18 cellular contexts compared by ENCODE assay signal in genomic region chr19:49831592-49831991, GRCh38. TPM values are rescaled to one million over a fixed set of nuclear protein-coding genes. Genes with fewer than 3 reads are reported as not detected.
DNase-seq lines count a peak whose midpoint lies in the region; ATAC-seq and TF ChIP-seq lines count a peak whose summit lies in the region.
"Had no signal": no experiment of that assay in that cellular context is flagged by ENCODE, and none has a peak within 500 bp of the region (broad histone marks: within the 10 kb centered on the region; RNA-seq: fewer than 3 reads in every experiment).

No MANE protein-coding gene starts in this region.

- no peaks in the 10 kb centered on the region for H3K9me2 ChIP-seq in Loucy (replicated peaks; ENCODE audit: low read depth, low read length)

- H3K27me3 Mint-ChIP-seq in T-helper 17 cell: no peaks in the 10 kb centered on the region
- H3K27me3 Mint-ChIP-seq: CD8-positive, alpha-beta memory T cell had no signal

- peaks cover 2% of the 10 kb centered on the region; the same call in 1 of the 2 replicates for H3K79me2 ChIP-seq in Loucy (ENCODE audit: insufficient read depth, low read length)

- H3K9ac ChIP-seq in BLaER1 treated with 17β-estradiol and CSF1 and Interleukin-3, amounts not matched to agents 10 nM and 100 nM: peak overlapping the region in 4 of 11 experiments; percentile 29 to 65 (median 51); a peak in 4 of 22 replicates
- peak overlapping the region; percentile 41 for H3K9ac ChIP-seq in Loucy (ENCODE audit: low read depth, low read length, poor library complexity, severe bottlenecking)

- peaks cover 38 to 97% (median 57%) of the 10 kb centered on the region in 11 experiments for H4K20me1 ChIP-seq in BLaER1 treated with 17β-estradiol and CSF1 and Interleukin-3, amounts not matched to agents 10 nM and 100 nM
- H4K20me1 ChIP-seq in Loucy (ENCODE audit: insufficient read depth, low read length, poor library complexity, severe bottlenecking): peaks cover 3% of the 10 kb centered on the region

- no peak for TF ChIP-seq CTCF in Loucy (conservative IDR thresholded peaks at IDR 0.05; ENCODE audit: low read length)
- no peak for TF ChIP-seq CTCF in gastrocnemius medialis (IDR thresholded peaks at IDR 0.05 in 4 of 5, conservative IDR thresholded peaks at IDR 0.05 in 1 of 5)

- no peaks in the 10 kb centered on the region for H3K27me3 ChIP-seq in BLaER1 treated with 17β-estradiol and CSF1 and Interleukin-3, amounts not matched to agents 10 nM and 100 nM
- H3K27me3 ChIP-seq in Loucy (ENCODE audit: insufficient read depth, low read length, poor library complexity, severe bottlenecking) (no peaks in the 10 kb centered on the region), gastrocnemius medialis (no peaks in the 10 kb centered on the region)

- peaks cover 18% of the 10 kb centered on the region for H3K4me1 Mint-ChIP-seq in T-helper 17 cell
- H3K4me1 Mint-ChIP-seq: H9 had no signal

- no peak for TF ChIP-seq POLR2A in gastrocnemius medialis (IDR thresholded peaks at IDR 0.05)

- H3K4me3 ChIP-seq in BLaER1 treated with 17β-estradiol and CSF1 and Interleukin-3, amounts not matched to agents 10 nM and 100 nM: no peak overlapping the region
- H3K4me3 ChIP-seq in Loucy (ENCODE audit: low read length, poor library complexity, severe bottlenecking) (no peak overlapping the region), gastrocnemius medialis (no peak overlapping the region)

- H3K36me3 ChIP-seq in BLaER1 treated with 17β-estradiol and CSF1 and Interleukin-3, amounts not matched to agents 10 nM and 100 nM: peaks cover 90 to 100% (median 98%) of the 10 kb centered on the region in 11 experiments
- H3K36me3 ChIP-seq in Loucy (ENCODE audit: insufficient read depth, low read length): peaks cover 50% of the 10 kb centered on the region; the same call in 1 of the 2 replicates
- H3K36me3 ChIP-seq in gastrocnemius medialis: peaks cover 0 to 46% of the 10 kb centered on the region in 2 donors

- ATAC-seq in T-helper 17 cell (no peak), gastrocnemius medialis (no peak), GM19455 (IDR thresholded peaks at IDR 0.05; ENCODE audit: unreplicated experiment) (no peak)
- ATAC-seq: Panc1 had no signal

- H3K4me2 ChIP-seq in BLaER1 treated with 17β-estradiol and CSF1 and Interleukin-3, amounts not matched to agents 10 nM and 100 nM: peak overlapping the region in 8 of 11 experiments; percentile 40 to 94 (median 76); a peak in 14 of 22 replicates
- H3K4me2 ChIP-seq in Loucy (ENCODE audit: low read depth, low read length, poor library complexity, severe bottlenecking): no peak overlapping the region

- H3K27ac ChIP-seq in BLaER1 treated with 17β-estradiol and CSF1 and Interleukin-3, amounts not matched to agents 10 nM and 100 nM: peak overlapping the region in 6 of 11 experiments; percentile 57 to 78 (median 70); a peak in 12 of 22 replicates
- peak overlapping the region; percentile 94 to 96 (median 94) for H3K27ac ChIP-seq in gastrocnemius medialis

- peak overlapping the region; percentile 32 for H3K27ac Mint-ChIP-seq in T-helper 17 cell

- no peak overlapping the region for H3K4me3 Mint-ChIP-seq in T-helper 17 cell
- H3K4me3 Mint-ChIP-seq: CD8-positive, alpha-beta memory T cell; H9 had no signal

- no peaks in the 10 kb centered on the region for H3F3A ChIP-seq in Loucy (ENCODE audit: low read depth)

- peaks cover 7% of the 10 kb centered on the region for H3K36me3 Mint-ChIP-seq in T-helper 17 cell (ENCODE audit: low read depth)

- in situ Hi-C loops in gastrocnemius medialis (cut with MboI; ENCODE audit: low sequenced_read_pairs in 4 of 4): no loop called here

- peaks cover 23 to 67% (median 44%) of the 10 kb centered on the region in 10 experiments for H3K4me1 ChIP-seq in BLaER1 treated with 17β-estradiol and CSF1 and Interleukin-3, amounts not matched to agents 10 nM and 100 nM
- H3K4me1 ChIP-seq in Loucy (ENCODE audit: insufficient read depth, low read length, poor library complexity, severe bottlenecking) (peaks cover 33% of the 10 kb centered on the region), gastrocnemius medialis (peaks cover 33 to 48% of the 10 kb centered on the region in 2 donors)

- H2AFZ ChIP-seq in Loucy (ENCODE audit: low read length): no peak overlapping the region

- intact Hi-C loops in gastrocnemius medialis (cut with DNase I; ENCODE audit: low total_unique reads): no loop called here

- no peaks in the 10 kb centered on the region for H3K9me3 ChIP-seq in BLaER1 treated with 17β-estradiol and CSF1 and Interleukin-3, amounts not matched to agents 10 nM and 100 nM (replicated peaks in 1 of 11)
- H3K9me3 ChIP-seq in Loucy (ENCODE audit: insufficient read depth, low read depth, low read length) (no peaks in the 10 kb centered on the region), T-helper 17 cell (ENCODE audit: control insufficient read depth, low read length, poor library complexity, severe bottlenecking) (no peaks in the 10 kb centered on the region), gastrocnemius medialis (no peaks in the 10 kb centered on the region)

- DNase-seq in T-helper 17 cell (no peak), gastrocnemius medialis (no peak), NCI-H1436 (lab: John Stamatoyannopoulos, UW) (no peak), NOMO-1 treated with dmso at 0.1 percent for 144 hours (lab: John Stamatoyannopoulos, UW; ENCODE audit: unreplicated experiment) (no peak)
- DNase-seq: C1 segment of cervical spinal cord; CD8-positive, alpha-beta memory T cell; DND-41; H9; IMR-90; MM.1S; NCI-H1417; NCI-H187 treated with DMSO at 0.1 percent for 48 hours; NCI-H526; SW 1271 had no signal

RNA-seq across cellular contexts. Expression of gene MED25, which starts 13.5 kb away (rescaled TPM):
- total RNA-seq in T-helper 17 cell (100 to 1,000 TPM in 1 of 2 donors, 10 to 100 TPM in 1; 94.8 to 108 TPM), gastrocnemius medialis (100 to 1,000 TPM in 1 of 4 donors, 10 to 100 TPM in 3; 46.6 to 105 (median 78.7) TPM)

RNA-seq across cellular contexts. Expression of gene FUZ, which starts 18.5 kb away (rescaled TPM):
- 10 to 100 TPM; 29.4 to 30.7 TPM for total RNA-seq in T-helper 17 cell
- total RNA-seq in gastrocnemius medialis: 10 to 100 TPM; 14.2 to 35.5 (median 26.0) TPM

RNA-seq across cellular contexts. Expression of gene PTOV1, which starts 19.4 kb away (rescaled TPM):
- total RNA-seq in T-helper 17 cell (100 to 1,000 TPM; 125 to 162 TPM), gastrocnemius medialis (10 to 100 TPM; 77.6 to 88.2 (median 87.0) TPM)

RNA-seq across cellular contexts. Expression of gene PNKP, which starts 35.8 kb away (rescaled TPM):
- total RNA-seq in T-helper 17 cell (100 to 1,000 TPM; 170 to 196 TPM), gastrocnemius medialis (10 to 100 TPM; 14.9 to 43.4 (median 21.1) TPM)

RNA-seq across cellular contexts. Expression of gene AKT1S1, which starts 45.6 kb away (rescaled TPM):
- total RNA-seq in T-helper 17 cell (10 to 100 TPM; 19.2 to 33.8 TPM), gastrocnemius medialis (10 to 100 TPM; 23.8 to 56.8 (median 43.4) TPM)
